In genomic region chr1:218643926-218644325, GRCh38 we compare ENCODE assay signal across 20 cellular contexts.
A peak's percentile ranks its signal among the peaks of the same experiment; 100 is the strongest.
DNase-seq lines count a peak whose midpoint lies in the region; ATAC-seq, FAIRE-seq and TF ChIP-seq lines count a peak whose summit lies in the region.
"Had no signal": no experiment of that assay in that cellular context is flagged by ENCODE, and none has a peak within 500 bp of the region (broad histone marks: within the 10 kb centered on the region; RNA-seq: fewer than 3 reads in every experiment).

No MANE protein-coding gene starts in this region.

- no peaks in the 10 kb centered on the region for H3K79me2 ChIP-seq in HepG2 (ENCODE audit: insufficient read depth, low read length)
- no peaks in the 10 kb centered on the region for H3K79me2 ChIP-seq in keratinocyte (ENCODE audit: control insufficient read depth, insufficient read depth, low read length)

- H3K9ac ChIP-seq in HepG2 (ENCODE audit: insufficient read depth, low read depth, low read length) (no peak overlapping the region), keratinocyte (ENCODE audit: control insufficient read depth, extremely low read depth, insufficient read depth, low read length) (no peak overlapping the region)

- H3K27ac ChIP-seq in HepG2 (ENCODE audit: extremely low read length, insufficient read depth, low read length) (no peak overlapping the region), right lobe of liver (no peak overlapping the region), SJSA1 (peak overlapping the region; percentile 32), keratinocyte (ENCODE audit: control insufficient read depth, insufficient read depth, low read length) (no peak overlapping the region), brain microvascular endothelial cell (no peak overlapping the region)

- no peaks in the 10 kb centered on the region for H3K27me3 ChIP-seq in HepG2 (ENCODE audit: control insufficient read depth in 1 of 2, insufficient read depth in 2 of 2, low read length in 2 of 2)
- H3K27me3 ChIP-seq in right lobe of liver: no peaks in the 10 kb centered on the region
- no peaks in the 10 kb centered on the region for H3K27me3 ChIP-seq in SJSA1 (replicated peaks)
- H3K27me3 ChIP-seq in keratinocyte (ENCODE audit: control insufficient read depth, extremely low read depth, insufficient read depth, low read length): no peaks in the 10 kb centered on the region
- H3K27me3 ChIP-seq in brain microvascular endothelial cell (replicated peaks): no peaks in the 10 kb centered on the region

- H3K9me1 ChIP-seq in keratinocyte (ENCODE audit: control insufficient read depth, extremely low read depth, insufficient read depth, low read length): no peaks in the 10 kb centered on the region

- POLR2A ChIA-PET in HepG2 (lab: Yijun Ruan, JAX): no interaction called here

- in situ Hi-C loops in HepG2 (cut with HindIII; ENCODE audit: extremely low pct_ligation_motif_present, low pct_unique_long_range_greater_than_20kb) (no loop called here), brain microvascular endothelial cell (cut with HindIII; ENCODE audit: low pct_ligation_motif_present, low sequenced_read_pairs) (no loop called here)

- WGBS in HepG2 (ENCODE audit: low lambda C conversion rate): 9% methylated on average over 2 of the region's 2 CpGs
- WGBS in right lobe of liver (ENCODE audit: insufficient coverage, low coverage, low lambda C conversion rate, missing lambda C conversion rate): 58% methylated on average over 2 of the region's 2 CpGs

- dilution Hi-C loops in keratinocyte (cut with MboI; ENCODE audit: extremely low pct_ligation_motif_present, low sequenced_read_pairs): no loop called here

- FAIRE-seq in HepG2 (lab: Jason Lieb, UNC) (no peak), keratinocyte (lab: Jason Lieb, UNC) (no peak)
- FAIRE-seq: GM12892, HTR-8/SVneo had no signal

- H3K9me3 ChIP-seq in HepG2 (ENCODE audit: low read length) (no peaks in the 10 kb centered on the region), right lobe of liver (no peaks in the 10 kb centered on the region), SJSA1 (replicated peaks) (no peaks in the 10 kb centered on the region), keratinocyte (ENCODE audit: control insufficient read depth, low read depth, low read length) (no peaks in the 10 kb centered on the region)

- TF ChIP-seq CTCF in HepG2 (CRISPR knock-in tag; IDR thresholded peaks at IDR 0.05) (no peak), right lobe of liver (IDR thresholded peaks at IDR 0.05) (no peak), keratinocyte (optimal IDR thresholded peaks at IDR 0.05 in 1 of 3, IDR thresholded peaks at IDR 0.05 in 1 of 3, conservative IDR thresholded peaks at IDR 0.05 in 1 of 3; ENCODE audit: extremely low read depth in 1 of 3, insufficient read depth in 2 of 3, low read length in 3 of 3) (no peak), brain microvascular endothelial cell (IDR thresholded peaks at IDR 0.05; ENCODE audit: low read depth, low read length, missing control alignments) (no peak)

- TF ChIP-seq RAD21 in HepG2 (CRISPR knock-in tag; IDR thresholded peaks at IDR 0.05): no peak

- H3K4me2 ChIP-seq in HepG2 (ENCODE audit: low read depth, low read length): no peak overlapping the region
- H3K4me2 ChIP-seq in keratinocyte (ENCODE audit: control insufficient read depth, extremely low read depth, insufficient read depth, low read depth, low read length): no peak overlapping the region

- no peaks in the 10 kb centered on the region for H4K20me1 ChIP-seq in HepG2 (ENCODE audit: insufficient read depth, low read length)
- no peaks in the 10 kb centered on the region for H4K20me1 ChIP-seq in keratinocyte (ENCODE audit: control insufficient read depth, extremely low read depth, insufficient read depth, low read length)

- H3K4me3 ChIP-seq in HepG2 (replicated peaks in 1 of 3; ENCODE audit: insufficient read depth in 1 of 3, low read depth in 2 of 3, low read length in 3 of 3): no peak overlapping the region
- no peak overlapping the region for H3K4me3 ChIP-seq in right lobe of liver
- H3K4me3 ChIP-seq in SJSA1: no peak overlapping the region
- no peak overlapping the region for H3K4me3 ChIP-seq in keratinocyte (ENCODE audit: control insufficient read depth in 2 of 3, extremely low read depth in 1 of 3, insufficient read depth in 2 of 3, low read depth in 1 of 3, low read length in 3 of 3)
- no peak overlapping the region for H3K4me3 ChIP-seq in brain microvascular endothelial cell (ENCODE audit: low read depth, low read length)

- no TSS peak for BruUV-seq in HepG2 (replicated peaks; lab: Mats Ljungman, UMichigan)

- H3K36me3 ChIP-seq in HepG2 (replicated peaks in 1 of 2; ENCODE audit: control insufficient read depth in 1 of 2, insufficient read depth in 2 of 2, low read length in 2 of 2) (no peaks in the 10 kb centered on the region), right lobe of liver (no peaks in the 10 kb centered on the region), SJSA1 (no peaks in the 10 kb centered on the region), keratinocyte (ENCODE audit: control insufficient read depth in 2 of 2, extremely low read depth in 1 of 2, insufficient read depth in 2 of 2, low read length in 2 of 2) (no peaks in the 10 kb centered on the region), brain microvascular endothelial cell (replicated peaks) (no peaks in the 10 kb centered on the region)

- TF ChIP-seq EP300 in HepG2 (IDR thresholded peaks at IDR 0.05; ENCODE audit: low read depth in 2 of 2, low read length in 2 of 2) (no peak), HepG2 (CRISPR knock-in tag; IDR thresholded peaks at IDR 0.05; ENCODE audit: borderline replicate concordance) (no peak)

- TF ChIP-seq POLR2A in HepG2 (IDR thresholded peaks at IDR 0.05; ENCODE audit: insufficient read depth in 1 of 2, low read depth in 2 of 2, low read length in 2 of 2) (no peak), right lobe of liver (IDR thresholded peaks at IDR 0.05) (no peak)

- intact Hi-C loops in HepG2 (cut with micrococcal nuclease; ENCODE audit: unreplicated experiment): loop anchor here (10.0 kb wide), 1 partner anchor 309 kb away; no protein-coding TSS in a partner anchor
- intact Hi-C loops in right lobe of liver (cut with DNase I): no loop called here

- H3K4me1 ChIP-seq in HepG2 (ENCODE audit: insufficient read depth, low read length): peaks cover 15% of the 10 kb centered on the region
- H3K4me1 ChIP-seq in right lobe of liver: no peaks in the 10 kb centered on the region
- H3K4me1 ChIP-seq in SJSA1 (replicated peaks): peaks cover 8% of the 10 kb centered on the region
- no peaks in the 10 kb centered on the region for H3K4me1 ChIP-seq in keratinocyte (ENCODE audit: control insufficient read depth, extremely low read depth, insufficient read depth, low read length)

- CTCF ChIA-PET in HepG2 (lab: Yijun Ruan, JAX; ENCODE audit: low intra/inter-chr PET ratio, low total read pairs): no interaction called here

- H2AFZ ChIP-seq in HepG2 (ENCODE audit: low read length): peak overlapping the region; percentile 27
- peak overlapping the region; percentile 33 for H2AFZ ChIP-seq in keratinocyte (ENCODE audit: control insufficient read depth, low read length)

- ATAC-seq in HepG2: no peak
- ATAC-seq in right lobe of liver: no peak
- no peak for ATAC-seq in HG03571 (IDR thresholded peaks at IDR 0.05; ENCODE audit: unreplicated experiment)

- DNase-seq in HepG2 (ENCODE audit: low spot score): no peak
- DNase-seq in right lobe of liver: no peak
- peak; percentile 57 to 72 for DNase-seq in SJSA1 (ENCODE audit: low read depth in 1 of 2, low spot score in 2 of 2)
- DNase-seq in keratinocyte (ENCODE audit: low read depth, low spot score): no peak
- no peak for DNase-seq in brain microvascular endothelial cell
- no peak for DNase-seq in UCSD-AML1 (lab: John Stamatoyannopoulos, UW; ENCODE audit: unreplicated experiment)
- no peak for DNase-seq in NCI-H1436 (lab: John Stamatoyannopoulos, UW)
- DNase-seq: Calu3, DMS79 treated with DMSO at 0.1 percent for 48 hours, H9, HFFc6, KG1, MM.1S, NCI-H1694, NCI-H2029 treated with DMSO at 0.1 percent for 48 hours, NCI-H2227 treated with DMSO at 0.1 percent for 48 hours, NCI-H526 treated with DMSO at 0.1 percent for 48 hours had no signal

TF ChIP-seq in HepG2, 621 proteins besides CTCF, POLR2A, EP300 and RAD21 (continues in another document):
- TF ChIP-seq HOXA7 (CRISPR knock-in tag; IDR thresholded peaks at IDR 0.05) (no peak), SIX1 (CRISPR knock-in tag; IDR thresholded peaks at IDR 0.05; ENCODE audit: borderline replicate concordance) (no peak), GATAD1 (CRISPR knock-in tag; IDR thresholded peaks at IDR 0.05) (no peak), AKAP8 (CRISPR knock-in tag; IDR thresholded peaks at IDR 0.05) (no peak), SP4 (CRISPR knock-in tag; IDR thresholded peaks at IDR 0.05) (no peak), CENPX (CRISPR knock-in tag; IDR thresholded peaks at IDR 0.05) (no peak), POLR2AphosphoS2 (IDR thresholded peaks at IDR 0.05; ENCODE audit: low read depth, low read length) (no peak), ZNF367 (CRISPR knock-in tag; IDR thresholded peaks at IDR 0.05; ENCODE audit: borderline replicate concordance) (no peak), ZNF432 (CRISPR knock-in tag; IDR thresholded peaks at IDR 0.05; ENCODE audit: borderline replicate concordance) (no peak), ZBTB2 (CRISPR knock-in tag; IDR thresholded peaks at IDR 0.05; ENCODE audit: low read depth) (no peak)
- TF ChIP-seq, protein P1, sequence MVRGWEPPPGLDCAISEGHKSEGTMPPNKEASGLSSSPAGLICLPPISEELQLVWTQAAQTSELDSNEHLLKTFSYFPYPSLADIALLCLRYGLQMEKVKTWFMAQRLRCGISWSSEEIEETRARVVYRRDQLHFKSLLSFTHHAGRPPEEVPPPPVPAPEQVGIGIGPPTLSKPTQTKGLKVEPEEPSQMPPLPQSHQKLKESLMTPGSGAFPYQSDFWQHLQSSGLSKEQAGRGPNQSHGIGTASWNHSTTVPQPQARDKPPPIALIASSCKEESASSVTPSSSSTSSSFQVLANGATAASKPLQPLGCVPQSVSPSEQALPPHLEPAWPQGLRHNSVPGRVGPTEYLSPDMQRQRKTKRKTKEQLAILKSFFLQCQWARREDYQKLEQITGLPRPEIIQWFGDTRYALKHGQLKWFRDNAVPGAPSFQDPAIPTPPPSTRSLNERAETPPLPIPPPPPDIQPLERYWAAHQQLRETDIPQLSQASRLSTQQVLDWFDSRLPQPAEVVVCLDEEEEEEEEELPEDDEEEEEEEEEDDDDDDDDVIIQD (CRISPR knock-in tag; IDR thresholded peaks at IDR 0.05; ENCODE audit: low read depth): no peak

Comparison
In these comparisons a context has a peak if more than half of its experiments do, and no peak if none do; other contexts are left out.
1. DNase-seq: peak in SJSA1 (2 of 2); none in HepG2 (single experiment), right lobe of liver (0 of 3), keratinocyte (single experiment), brain microvascular endothelial cell (single experiment), UCSD-AML1 (single experiment) and NCI-H1436 (single experiment).